In genomic region chr1:93846929-93847810, GRCh38 we compare ENCODE assay signal across 1 cellular context.
TF ChIP-seq lines count a peak whose summit lies in the region.

No MANE protein-coding gene starts in this region.

TF ChIP-seq in HEK293, 187 proteins besides CTCF, POLR2A, EP300 and RAD21 (continued from another document and continues in another):
- TF ChIP-seq PRDM2 (tag by site-specific recombination; IDR thresholded peaks at IDR 0.05; ENCODE audit: borderline replicate concordance) (no peak), KLF10 (tag by site-specific recombination; IDR thresholded peaks at IDR 0.05) (peak; percentile 69), HIC1 (tag by site-specific recombination; IDR thresholded peaks at IDR 0.05) (peak; percentile 93), ZNF791 (tag by site-specific recombination; IDR thresholded peaks at IDR 0.05) (no peak), ZNF629 (tag by site-specific recombination; IDR thresholded peaks at IDR 0.05) (peak; percentile 76), ZNF843 (tag by site-specific recombination; IDR thresholded peaks at IDR 0.05) (peak; percentile 76), OVOL3 (tag by site-specific recombination; IDR thresholded peaks at IDR 0.05) (peak; percentile 44; the same call in 1 of the 2 replicates), ZNF2 (tag by site-specific recombination; IDR thresholded peaks at IDR 0.05) (peak; percentile 90; the same call in 1 of the 2 replicates), GLI4 (tag by site-specific recombination; IDR thresholded peaks at IDR 0.05) (peak; percentile 55; the same call in 1 of the 2 replicates), ZNF600 (tag by site-specific recombination; IDR thresholded peaks at IDR 0.05) (peak; percentile 87), ZNF623 (tag by site-specific recombination; IDR thresholded peaks at IDR 0.05) (peak; percentile 20), ZBTB48 (tag by site-specific recombination; IDR thresholded peaks at IDR 0.05) (peak; percentile 26; the same call in 1 of the 2 replicates), ZBTB7A (tag by site-specific recombination; IDR thresholded peaks at IDR 0.05; ENCODE audit: low read depth) (peak; percentile 67; the same call in 1 of the 2 replicates), ZNF121 (tag by site-specific recombination; IDR thresholded peaks at IDR 0.05) (peak; percentile 16; the same call in 1 of the 2 replicates), ZNF132 (tag by site-specific recombination; IDR thresholded peaks at IDR 0.05; ENCODE audit: borderline replicate concordance) (no peak), SP3 (tag by site-specific recombination; IDR thresholded peaks at IDR 0.05) (peak; percentile 62), ZNF394 (tag by site-specific recombination; IDR thresholded peaks at IDR 0.05; ENCODE audit: borderline replicate concordance) (peak; percentile 72), ZNF248 (tag by site-specific recombination; IDR thresholded peaks at IDR 0.05) (no peak), YY1 (tag by site-specific recombination; IDR thresholded peaks at IDR 0.05) (peak; percentile 60), ZNF366 (tag by site-specific recombination; conservative IDR thresholded peaks at IDR 0.05) (no peak), SCRT1 (tag by site-specific recombination; IDR thresholded peaks at IDR 0.05; ENCODE audit: borderline replicate concordance) (peak; percentile 98), ZNF169 (tag by site-specific recombination; IDR thresholded peaks at IDR 0.05) (no peak), ZFP3 (tag by site-specific recombination; IDR thresholded peaks at IDR 0.05; ENCODE audit: low read depth) (no peak), ZNF513 (tag by site-specific recombination; IDR thresholded peaks at IDR 0.05) (0 out of 2 replicates have a peak, but pooled peaks have one; percentile 9), GLIS1 (tag by site-specific recombination; IDR thresholded peaks at IDR 0.05) (peak; percentile 33; the same call in 1 of the 2 replicates), BCL11B (tag by site-specific recombination; IDR thresholded peaks at IDR 0.05; ENCODE audit: low read depth) (peak; percentile 19; the same call in 1 of the 2 replicates), ZNF645 (tag by site-specific recombination; IDR thresholded peaks at IDR 0.05) (0 out of 2 replicates have a peak, but pooled peaks have one; percentile 21), ZBTB11 (tag by site-specific recombination; conservative IDR thresholded peaks at IDR 0.05; ENCODE audit: low read depth) (peak; percentile 88), AEBP2 (tag by site-specific recombination; IDR thresholded peaks at IDR 0.05; ENCODE audit: borderline replicate concordance) (no peak), ZBTB17 (tag by site-specific recombination; IDR thresholded peaks at IDR 0.05) (peak; percentile 86), SCRT2 (tag by site-specific recombination; IDR thresholded peaks at IDR 0.05) (peak; percentile 100), ZNF555 (tag by site-specific recombination; conservative IDR thresholded peaks at IDR 0.05) (no peak)
- TF ChIP-seq, protein P1, sequence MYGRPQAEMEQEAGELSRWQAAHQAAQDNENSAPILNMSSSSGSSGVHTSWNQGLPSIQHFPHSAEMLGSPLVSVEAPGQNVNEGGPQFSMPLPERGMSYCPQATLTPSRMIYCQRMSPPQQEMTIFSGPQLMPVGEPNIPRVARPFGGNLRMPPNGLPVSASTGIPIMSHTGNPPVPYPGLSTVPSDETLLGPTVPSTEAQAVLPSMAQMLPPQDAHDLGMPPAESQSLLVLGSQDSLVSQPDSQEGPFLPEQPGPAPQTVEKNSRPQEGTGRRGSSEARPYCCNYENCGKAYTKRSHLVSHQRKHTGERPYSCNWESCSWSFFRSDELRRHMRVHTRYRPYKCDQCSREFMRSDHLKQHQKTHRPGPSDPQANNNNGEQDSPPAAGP (tag by site-specific recombination; IDR thresholded peaks at IDR 0.05) = peak; percentile 90
- TF ChIP-seq, protein P2, sequence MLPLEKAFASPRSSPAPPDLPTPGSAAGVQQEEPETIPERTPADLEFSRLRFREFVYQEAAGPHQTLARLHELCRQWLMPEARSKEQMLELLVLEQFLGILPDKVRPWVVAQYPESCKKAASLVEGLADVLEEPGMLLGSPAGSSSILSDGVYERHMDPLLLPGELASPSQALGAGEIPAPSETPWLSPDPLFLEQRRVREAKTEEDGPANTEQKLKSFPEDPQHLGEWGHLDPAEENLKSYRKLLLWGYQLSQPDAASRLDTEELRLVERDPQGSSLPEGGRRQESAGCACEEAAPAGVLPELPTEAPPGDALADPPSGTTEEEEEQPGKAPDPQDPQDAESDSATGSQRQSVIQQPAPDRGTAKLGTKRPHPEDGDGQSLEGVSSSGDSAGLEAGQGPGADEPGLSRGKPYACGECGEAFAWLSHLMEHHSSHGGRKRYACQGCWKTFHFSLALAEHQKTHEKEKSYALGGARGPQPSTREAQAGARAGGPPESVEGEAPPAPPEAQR (tag by site-specific recombination; IDR thresholded peaks at IDR 0.05) = peak; percentile 86; the same call in 1 of the 2 replicates
- TF ChIP-seq, protein P3, sequence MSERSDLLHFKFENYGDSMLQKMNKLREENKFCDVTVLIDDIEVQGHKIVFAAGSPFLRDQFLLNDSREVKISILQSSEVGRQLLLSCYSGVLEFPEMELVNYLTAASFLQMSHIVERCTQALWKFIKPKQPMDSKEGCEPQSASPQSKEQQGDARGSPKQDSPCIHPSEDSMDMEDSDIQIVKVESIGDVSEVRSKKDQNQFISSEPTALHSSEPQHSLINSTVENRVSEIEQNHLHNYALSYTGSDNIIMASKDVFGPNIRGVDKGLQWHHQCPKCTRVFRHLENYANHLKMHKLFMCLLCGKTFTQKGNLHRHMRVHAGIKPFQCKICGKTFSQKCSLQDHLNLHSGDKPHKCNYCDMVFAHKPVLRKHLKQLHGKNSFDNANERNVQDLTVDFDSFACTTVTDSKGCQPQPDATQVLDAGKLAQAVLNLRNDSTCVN (tag by site-specific recombination; optimal IDR thresholded peaks at IDR 0.05) = peak; percentile 75
- TF ChIP-seq, protein P4, sequence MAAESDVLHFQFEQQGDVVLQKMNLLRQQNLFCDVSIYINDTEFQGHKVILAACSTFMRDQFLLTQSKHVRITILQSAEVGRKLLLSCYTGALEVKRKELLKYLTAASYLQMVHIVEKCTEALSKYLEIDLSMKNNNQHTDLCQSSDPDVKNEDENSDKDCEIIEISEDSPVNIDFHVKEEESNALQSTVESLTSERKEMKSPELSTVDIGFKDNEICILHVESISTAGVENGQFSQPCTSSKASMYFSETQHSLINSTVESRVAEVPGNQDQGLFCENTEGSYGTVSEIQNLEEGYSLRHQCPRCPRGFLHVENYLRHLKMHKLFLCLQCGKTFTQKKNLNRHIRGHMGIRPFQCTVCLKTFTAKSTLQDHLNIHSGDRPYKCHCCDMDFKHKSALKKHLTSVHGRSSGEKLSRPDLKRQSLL (tag by site-specific recombination; IDR thresholded peaks at IDR 0.05) = peak; percentile 75
